Comparison of ENCODE assay signal across 12 cellular contexts in genomic region chr2:239928457-239929350, GRCh38.
A peak's percentile ranks its signal among the peaks of the same experiment; 100 is the strongest.
DNase-seq lines count a peak whose midpoint lies in the region; ATAC-seq, FAIRE-seq and TF ChIP-seq lines count a peak whose summit lies in the region.
"Had no signal": no experiment of that assay in that cellular context is flagged by ENCODE, and none has a peak within 500 bp of the region (broad histone marks: within the 10 kb centered on the region; RNA-seq: fewer than 3 reads in every experiment).

No MANE protein-coding gene starts in this region.

- POLR2A ChIA-PET in A549 (lab: Yijun Ruan, JAX), result no interaction called here

- no peak overlapping the region for H3K9ac ChIP-seq in GM23248

- no peak for TF ChIP-seq POLR2A in A549 (IDR thresholded peaks at IDR 0.05; ENCODE audit: low read length)
- no peak for TF ChIP-seq POLR2A in esophagus squamous epithelium (IDR thresholded peaks at IDR 0.05)

- TF ChIP-seq EP300 in A549 (IDR thresholded peaks at IDR 0.05), result no peak

- H2AFZ ChIP-seq in GM23248, result no peak overlapping the region

- in situ Hi-C loops in GM23248 (cut with MboI), result no loop called here

- 0 out of 2 replicates have a peak, but pooled peaks cover 8% of the 10 kb centered on the region for H3F3A ChIP-seq in GM23248 (ENCODE audit: insufficient read depth)

- H3K27me3 Mint-ChIP-seq in activated T-helper 17 cell treated with anti-CD3 and anti-CD28 coated beads, Interleukin-2, amount 50 U/mL, for 72 hours, result no peaks in the 10 kb centered on the region

- H3K27ac Mint-ChIP-seq in activated T-helper 17 cell treated with anti-CD3 and anti-CD28 coated beads, Interleukin-2, amount 50 U/mL, for 72 hours, result peak overlapping the region; percentile 93

- no peaks in the 10 kb centered on the region for H3K79me2 ChIP-seq in GM23248 (ENCODE audit: insufficient read depth)

- H3K9me3 Mint-ChIP-seq in activated T-helper 17 cell treated with anti-CD3 and anti-CD28 coated beads, Interleukin-2, amount 50 U/mL, for 72 hours, result no peaks in the 10 kb centered on the region

- ATAC-seq in A549 (no peak), left lung (no peak), GM21529 (IDR thresholded peaks at IDR 0.05; ENCODE audit: unreplicated experiment) (no peak), HG03342 (IDR thresholded peaks at IDR 0.05; ENCODE audit: unreplicated experiment) (no peak), GM19455 (IDR thresholded peaks at IDR 0.05; ENCODE audit: unreplicated experiment) (no peak)
- no peak for ATAC-seq in activated T-helper 17 cell treated with anti-CD3 and anti-CD28 coated beads, Interleukin-2, amount 50 U/mL, for 72 hours (replicated peaks)
- ATAC-seq: psoas muscle had no signal

- TF ChIP-seq RAD21 in A549 (conservative IDR thresholded peaks at IDR 0.05 in 1 of 2, IDR thresholded peaks at IDR 0.05 in 1 of 2), result no peak

- H3K9me2 ChIP-seq in GM23248 (ENCODE audit: insufficient read depth), result no peaks in the 10 kb centered on the region

- CTCF ChIA-PET in A549 (lab: Yijun Ruan, JAX), result interaction anchor here (1.0 kb wide), 1 partner anchor 100 kb away, joined by 3 read pairs; no protein-coding TSS in a partner anchor

- H3K4me1 Mint-ChIP-seq in activated T-helper 17 cell treated with anti-CD3 and anti-CD28 coated beads, Interleukin-2, amount 50 U/mL, for 72 hours, result peaks cover 14% of the 10 kb centered on the region

- no peak for FAIRE-seq in A549 (lab: Jason Lieb, UNC)

- TF ChIP-seq CTCF in A549 (IDR thresholded peaks at IDR 0.05), result no peak
- no peak for TF ChIP-seq CTCF in left lung (IDR thresholded peaks at IDR 0.05)
- no peak for TF ChIP-seq CTCF in esophagus squamous epithelium (IDR thresholded peaks at IDR 0.05)

- H3K36me3 ChIP-seq in GM23248 (ENCODE audit: low read depth) (no peaks in the 10 kb centered on the region), left lung (no peaks in the 10 kb centered on the region), esophagus squamous epithelium (no peaks in the 10 kb centered on the region)

- H3K4me1 ChIP-seq in A549 (peaks cover 16% of the 10 kb centered on the region), GM23248 (ENCODE audit: insufficient read depth) (peaks cover 3% of the 10 kb centered on the region; the same call in 1 of the 2 replicates), left lung (no peaks in the 10 kb centered on the region), esophagus squamous epithelium (peaks cover 0 to 6% (median 0%) of the 10 kb centered on the region in 3 donors)
- H3K4me1 ChIP-seq: psoas muscle had no signal

- H3K4me3 ChIP-seq in A549 (no peak overlapping the region), GM23248 (no peak overlapping the region), left lung (no peak overlapping the region), esophagus squamous epithelium (no peak overlapping the region)
- H3K4me3 ChIP-seq: psoas muscle had no signal

- DNase-seq in A549 (ENCODE audit: low read depth in 1 of 2, low spot score in 1 of 2) (no peak), GM23248 (peak; percentile 36), left lung (peak; percentile 32 to 78), esophagus squamous epithelium (lab: John Stamatoyannopoulos, UW) (no peak)
- DNase-seq: activated CD4-positive, CD25-positive, alpha-beta regulatory T cell; dermis blood vessel endothelial cell; NCI-H2081 treated with DMSO at 0.1 percent for 48 hours had no signal

- no peaks in the 10 kb centered on the region for H4K20me1 ChIP-seq in GM23248 (ENCODE audit: insufficient read depth)

- H3K9me3 ChIP-seq in A549 (0 out of 3 replicates have a peak, but pooled peaks cover 9% of the 10 kb centered on the region), GM23248 (ENCODE audit: low read depth) (no peaks in the 10 kb centered on the region), left lung (no peaks in the 10 kb centered on the region), esophagus squamous epithelium (no peaks in the 10 kb centered on the region)
- H3K9me3 ChIP-seq: psoas muscle had no signal

- H3K4me3 Mint-ChIP-seq in activated T-helper 17 cell treated with anti-CD3 and anti-CD28 coated beads, Interleukin-2, amount 50 U/mL, for 72 hours, result peak overlapping the region; percentile 78

- no peaks in the 10 kb centered on the region for H3K36me3 Mint-ChIP-seq in activated T-helper 17 cell treated with anti-CD3 and anti-CD28 coated beads, Interleukin-2, amount 50 U/mL, for 72 hours (ENCODE audit: low read depth)

- intact Hi-C loops in left lung (cut with DNase I) (loop anchor here in 1 of 2 donors (10.0 kb wide), 1 partner anchor 66 kb away; no protein-coding TSS in a partner anchor), esophagus squamous epithelium (cut with DNase I) (no loop called here)

- no peaks in the 10 kb centered on the region for H3K27me3 ChIP-seq in GM23248 (replicated peaks; ENCODE audit: insufficient read depth)
- H3K27me3 ChIP-seq in left lung, result peaks cover 0 to 10% of the 10 kb centered on the region in 2 donors
- H3K27me3 ChIP-seq in esophagus squamous epithelium, result peaks cover 0 to 5% (median 0%) of the 10 kb centered on the region in 4 donors

- WGBS in A549 (ENCODE audit: missing lambda C conversion rate), result 95% methylated on average over 43 of the region's 46 CpGs
- WGBS in GM23248 (ENCODE audit: low coverage in 1 of 2, low lambda C conversion rate in 2 of 2, missing lambda C conversion rate in 2 of 2), 2 experiments, result 69 to 71% methylated on average over 46 of the region's 46 CpGs
- WGBS in esophagus squamous epithelium, 2 donors, result 65 to 75% methylated on average over 19 to 45 of the region's 46 CpGs

- peak overlapping the region; percentile 83 to 86; a peak in 5 of 6 replicates for H3K27ac ChIP-seq in A549
- no peak overlapping the region for H3K27ac ChIP-seq in GM23248
- H3K27ac ChIP-seq in left lung, result no peak overlapping the region
- H3K27ac ChIP-seq in esophagus squamous epithelium, result no peak overlapping the region
- H3K27ac ChIP-seq: psoas muscle had no signal

- no peak overlapping the region; the same call in 2 of the 3 replicates for H3K4me2 ChIP-seq in A549
- H3K4me2 ChIP-seq in GM23248 (ENCODE audit: unreplicated experiment), result no peak overlapping the region

TF ChIP-seq in A549, 52 proteins besides CTCF, POLR2A, EP300 and RAD21:
- TF ChIP-seq PBX3 (IDR thresholded peaks at IDR 0.05) (no peak), PHF8 (IDR thresholded peaks at IDR 0.05; ENCODE audit: borderline replicate concordance, low read depth) (no peak), BHLHE40 (IDR thresholded peaks at IDR 0.05; ENCODE audit: low read depth, low read length) (no peak), FOSL2 (IDR thresholded peaks at IDR 0.05) (no peak), FOSL2 (CRISPR knock-in tag; IDR thresholded peaks at IDR 0.05) (no peak), ZC3H11A (IDR thresholded peaks at IDR 0.05) (no peak), MAFK (IDR thresholded peaks at IDR 0.05; ENCODE audit: partially characterized antibody) (no peak), ZFP36 (IDR thresholded peaks at IDR 0.05; ENCODE audit: borderline replicate concordance, partially characterized antibody) (no peak), RCOR1 (IDR thresholded peaks at IDR 0.05; ENCODE audit: low read depth, low read length) (no peak), POLR2AphosphoS2 (conservative IDR thresholded peaks at IDR 0.05; ENCODE audit: low read length) (no peak), BCL3 (IDR thresholded peaks at IDR 0.05) (no peak), JUN (IDR thresholded peaks at IDR 0.05) (no peak), HOXA7 (CRISPR knock-in tag; IDR thresholded peaks at IDR 0.05) (no peak), CHD2 (IDR thresholded peaks at IDR 0.05; ENCODE audit: low read length, partially characterized antibody) (no peak), RARB (CRISPR knock-in tag; IDR thresholded peaks at IDR 0.05) (no peak)
- TF ChIP-seq, protein P1, sequence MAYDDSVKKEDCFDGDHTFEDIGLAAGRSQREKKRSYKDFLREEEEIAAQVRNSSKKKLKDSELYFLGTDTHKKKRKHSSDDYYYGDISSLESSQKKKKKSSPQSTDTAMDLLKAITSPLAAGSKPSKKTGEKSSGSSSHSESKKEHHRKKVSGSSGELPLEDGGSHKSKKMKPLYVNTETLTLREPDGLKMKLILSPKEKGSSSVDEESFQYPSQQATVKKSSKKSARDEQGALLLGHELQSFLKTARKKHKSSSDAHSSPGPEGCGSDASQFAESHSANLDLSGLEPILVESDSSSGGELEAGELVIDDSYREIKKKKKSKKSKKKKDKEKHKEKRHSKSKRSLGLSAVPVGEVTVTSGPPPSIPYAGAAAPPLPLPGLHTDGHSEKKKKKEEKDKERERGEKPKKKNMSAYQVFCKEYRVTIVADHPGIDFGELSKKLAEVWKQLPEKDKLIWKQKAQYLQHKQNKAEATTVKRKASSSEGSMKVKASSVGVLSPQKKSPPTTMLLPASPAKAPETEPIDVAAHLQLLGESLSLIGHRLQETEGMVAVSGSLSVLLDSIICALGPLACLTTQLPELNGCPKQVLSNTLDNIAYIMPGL (CRISPR knock-in tag; IDR thresholded peaks at IDR 0.05; ENCODE audit: borderline replicate concordance), result no peak
TF ChIP-seq in A549: peak in this region for 0.

Comparison
In these comparisons a context has a peak if more than half of its experiments do, and no peak if none do; other contexts are left out.
1. DNase-seq: peak in GM23248 (single experiment) and left lung (2 of 2); none in A549 (0 of 2) and esophagus squamous epithelium (single experiment).
2. H3K27ac ChIP-seq: peak in A549 (2 of 2); none in GM23248 (single experiment), left lung (0 of 2) and esophagus squamous epithelium (0 of 4).